ENCODE assay signal across 22 cellular contexts in genomic region chr5:112636288-112636731, GRCh38.
DNase-seq lines count a peak whose midpoint lies in the region; ATAC-seq and TF ChIP-seq lines count a peak whose summit lies in the region.
"Had no signal": no experiment of that assay in that cellular context is flagged by ENCODE, and none has a peak within 500 bp of the region (broad histone marks: within the 10 kb centered on the region; RNA-seq: fewer than 3 reads in every experiment).

No MANE protein-coding gene starts in this region.

- H3K4me1 ChIP-seq in heart left ventricle (peaks cover 0 to 34% (median 9%) of the 10 kb centered on the region in 12 donors), mucosa of descending colon (ENCODE audit: low read depth) (no peaks in the 10 kb centered on the region), upper lobe of right lung (no peaks in the 10 kb centered on the region)
- H3K4me1 ChIP-seq: colonic mucosa, transverse colon had no signal

- H3K27me3 ChIP-seq in heart left ventricle (no peaks in the 10 kb centered on the region), upper lobe of right lung (no peaks in the 10 kb centered on the region)
- H3K27me3 ChIP-seq: BLaER1, colonic mucosa, transverse colon had no signal

- ATAC-seq in Right ventricle myocardium inferior (peak; percentile 9), heart left ventricle (peak in 3 of 4 donors; percentile 52 to 53 (median 53)), mucosa of descending colon (peak; percentile 10), upper lobe of right lung (peak; percentile 51)
- ATAC-seq: T-cell had no signal

- H3K36me3 ChIP-seq in heart left ventricle (no peaks in the 10 kb centered on the region), mucosa of descending colon (ENCODE audit: low read depth) (no peaks in the 10 kb centered on the region), upper lobe of right lung (no peaks in the 10 kb centered on the region)
- H3K36me3 ChIP-seq: colonic mucosa, transverse colon had no signal

- H3K36me3 Mint-ChIP-seq in activated T-helper 2 cell treated with anti-CD3 and anti-CD28 coated beads, Interferon-gamma antibody, Interleukin-2, Interleukin-4, amounts not matched to agents 10 μg/mL and 5 μg/mL and 100 μg/mL, durations not matched to agents 14 hours and 24 hours and 36 hours (ENCODE audit: low read depth), result no peaks in the 10 kb centered on the region
- H3K36me3 Mint-ChIP-seq: T-cell had no signal

- no peak overlapping the region for H3K27ac Mint-ChIP-seq in activated T-helper 2 cell treated with anti-CD3 and anti-CD28 coated beads, Interferon-gamma antibody, Interleukin-2, Interleukin-4, amounts not matched to agents 10 μg/mL and 5 μg/mL and 100 μg/mL, durations not matched to agents 14 hours and 24 hours and 36 hours
- H3K27ac Mint-ChIP-seq: activated CD4-positive, alpha-beta T cell treated with anti-CD3 and anti-CD28 coated beads, Interleukin-2, amount 10 ng/mL, durations not matched to agents 7 days and 5 days; T-cell had no signal

- H3K9me3 Mint-ChIP-seq in activated T-helper 2 cell treated with anti-CD3 and anti-CD28 coated beads, Interferon-gamma antibody, Interleukin-2, Interleukin-4, amounts not matched to agents 10 μg/mL and 5 μg/mL and 100 μg/mL, durations not matched to agents 14 hours and 24 hours and 36 hours, result peaks cover 4% of the 10 kb centered on the region

- DNase-seq in Right ventricle myocardium inferior (ENCODE audit: missing footprints), result no peak
- DNase-seq in cardiac septum (ENCODE audit: low spot score), result no peak
- no peak for DNase-seq in heart left ventricle
- DNase-seq in mucosa of descending colon, result no peak
- no peak for DNase-seq in upper lobe of right lung
- no peak for DNase-seq in GM19240 (ENCODE audit: insufficient read length, low spot score)
- no peak for DNase-seq in activated T-helper 2 cell treated with anti-CD3 and anti-CD28 coated beads, Interferon-gamma antibody, Interleukin-2, Interleukin-4, amounts not matched to agents 10 μg/mL and 5 μg/mL and 100 μg/mL, durations not matched to agents 14 hours and 24 hours and 36 hours (ENCODE audit: low spot score)
- no peak for DNase-seq in activated CD8-positive, alpha-beta memory T cell treated with anti-CD3 and anti-CD28 coated beads for 24 hours
- DNase-seq: activated CD4-positive, alpha-beta T cell treated with anti-CD3 and anti-CD28 coated beads, Interleukin-2, amount 10 ng/mL, durations not matched to agents 7 days and 5 days; activated CD8-positive, alpha-beta memory T cell treated with anti-CD3 and anti-CD28 coated beads, Interleukin-2, amount 50 U/mL, for 48 hours; activated naive CD4-positive, alpha-beta T cell treated with anti-CD3 and anti-CD28 coated beads, Interleukin-2, amount 50 U/mL, for 16 hours; colonic mucosa; GM23248; Kasumi-1; NCI-H2171; NCI-H526; nucleus accumbens; SHP77; stimulated activated naive CD4-positive, alpha-beta T cell treated with Interleukin-2 at 50 U/mL for 16 hours; T-cell; transverse colon had no signal

- intact Hi-C loops in Right ventricle myocardium inferior (cut with DNase I) (no loop called here), cardiac septum (cut with DNase I) (no loop called here), heart left ventricle (cut with DNase I) (no loop called here), mucosa of descending colon (cut with DNase I, micrococcal nuclease) (no loop called here), upper lobe of right lung (cut with DNase I) (no loop called here)
- intact Hi-C loops in activated T-helper 2 cell treated with anti-CD3 and anti-CD28 coated beads, Interferon-gamma antibody, Interleukin-2, Interleukin-4, amounts not matched to agents 10 μg/mL and 5 μg/mL and 100 μg/mL, durations not matched to agents 14 hours and 24 hours and 36 hours (cut with micrococcal nuclease), result no loop called here

- peaks cover 0 to 8% (median 0%) of the 10 kb centered on the region in 12 donors for H3K9me3 ChIP-seq in heart left ventricle
- no peaks in the 10 kb centered on the region for H3K9me3 ChIP-seq in mucosa of descending colon
- H3K9me3 ChIP-seq in upper lobe of right lung, result no peaks in the 10 kb centered on the region
- H3K9me3 ChIP-seq: colonic mucosa, transverse colon had no signal

- peak overlapping the region in 1 of 12 donors; percentile 17 for H3K27ac ChIP-seq in heart left ventricle
- no peak overlapping the region for H3K27ac ChIP-seq in upper lobe of right lung
- H3K27ac ChIP-seq: BLaER1, colonic mucosa, GM23248, transverse colon had no signal

- peaks cover 8% of the 10 kb centered on the region for H3K27me3 Mint-ChIP-seq in activated T-helper 2 cell treated with anti-CD3 and anti-CD28 coated beads, Interferon-gamma antibody, Interleukin-2, Interleukin-4, amounts not matched to agents 10 μg/mL and 5 μg/mL and 100 μg/mL, durations not matched to agents 14 hours and 24 hours and 36 hours (ENCODE audit: low read depth)

- H3K4me3 ChIP-seq in heart left ventricle (no peak overlapping the region), mucosa of descending colon (no peak overlapping the region), upper lobe of right lung (no peak overlapping the region)
- H3K4me3 ChIP-seq: BLaER1, colonic mucosa, GM23248, transverse colon had no signal

- TF ChIP-seq POLR2A in heart left ventricle (IDR thresholded peaks at IDR 0.05), result no peak

- H3K4me3 Mint-ChIP-seq in activated T-helper 2 cell treated with anti-CD3 and anti-CD28 coated beads, Interferon-gamma antibody, Interleukin-2, Interleukin-4, amounts not matched to agents 10 μg/mL and 5 μg/mL and 100 μg/mL, durations not matched to agents 14 hours and 24 hours and 36 hours (ENCODE audit: low read depth), result no peak overlapping the region
- H3K4me3 Mint-ChIP-seq: activated CD4-positive, alpha-beta T cell treated with anti-CD3 and anti-CD28 coated beads, Interleukin-2, amount 10 ng/mL, durations not matched to agents 7 days and 5 days; T-cell had no signal

- no peaks in the 10 kb centered on the region for H3K4me1 Mint-ChIP-seq in activated T-helper 2 cell treated with anti-CD3 and anti-CD28 coated beads, Interferon-gamma antibody, Interleukin-2, Interleukin-4, amounts not matched to agents 10 μg/mL and 5 μg/mL and 100 μg/mL, durations not matched to agents 14 hours and 24 hours and 36 hours (ENCODE audit: low read depth)
- H3K4me1 Mint-ChIP-seq: activated CD4-positive, alpha-beta T cell treated with anti-CD3 and anti-CD28 coated beads, Interleukin-2, amount 10 ng/mL, durations not matched to agents 7 days and 5 days; T-cell had no signal

- no peak for TF ChIP-seq CTCF in heart left ventricle (IDR thresholded peaks at IDR 0.05)
- no peak for TF ChIP-seq CTCF in mucosa of descending colon (IDR thresholded peaks at IDR 0.05)
- no peak for TF ChIP-seq CTCF in upper lobe of right lung (IDR thresholded peaks at IDR 0.05)
